8 cellular contexts compared by ENCODE assay signal in the genomic region with DNA sequence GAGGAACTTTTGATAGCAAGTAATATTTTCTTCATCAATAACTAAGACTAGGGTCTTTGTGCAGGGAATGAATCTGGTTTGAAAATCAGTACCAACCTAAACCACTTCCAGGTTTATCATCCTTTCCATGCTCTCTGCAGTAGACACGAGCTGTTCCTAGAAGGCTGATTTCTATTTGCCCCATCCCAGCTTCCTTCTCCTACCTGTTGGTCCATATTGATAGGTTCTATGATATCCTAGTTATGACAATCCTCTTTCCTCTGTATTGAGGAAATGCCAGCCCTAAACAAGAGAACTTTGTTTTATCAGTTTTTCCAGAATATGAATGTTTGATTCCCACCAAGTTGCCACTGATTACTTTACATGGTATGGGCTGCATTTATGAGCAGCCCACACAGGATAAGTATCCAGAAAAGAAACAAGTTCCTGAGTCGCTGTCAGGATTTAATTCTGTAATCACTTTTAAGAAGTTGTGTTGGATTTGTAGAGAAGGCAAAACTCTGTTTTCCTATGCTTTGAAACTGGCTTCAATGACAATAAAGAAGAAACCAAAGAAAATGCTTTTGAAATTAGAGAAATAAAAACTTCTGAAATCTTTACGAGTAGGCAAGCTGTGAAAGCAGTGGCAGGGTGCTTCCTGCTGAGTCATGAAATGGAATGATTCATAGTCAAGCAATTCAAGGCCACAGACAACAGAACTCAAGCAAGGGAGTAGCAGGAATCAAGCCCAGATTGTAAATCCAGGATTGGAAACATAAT. TPM values are rescaled to one million over a fixed set of nuclear protein-coding genes. Genes with fewer than 3 reads are reported as not detected.
A peak's percentile ranks its signal among the peaks of the same experiment; 100 is the strongest.
DNase-seq lines count a peak whose midpoint lies in the region; ATAC-seq, FAIRE-seq and TF ChIP-seq lines count a peak whose summit lies in the region.

No MANE protein-coding gene starts in this region.

- H3K9ac ChIP-seq in fibroblast of lung (ENCODE audit: insufficient read depth, low read length) (no peak overlapping the region), neuronal stem cell (ENCODE audit: low read depth, low read length, poor library complexity) (no peak overlapping the region)

- no peaks in the 10 kb centered on the region for H3K9me3 ChIP-seq in A549
- no peaks in the 10 kb centered on the region for H3K9me3 ChIP-seq in fibroblast of lung (ENCODE audit: control insufficient read depth, insufficient read depth, low read depth, low read length)
- H3K9me3 ChIP-seq in neuronal stem cell (replicated peaks in 1 of 2; ENCODE audit: control insufficient read depth in 2 of 2, insufficient read depth in 1 of 2, low read depth in 1 of 2, low read length in 2 of 2), result no peaks in the 10 kb centered on the region

- TF ChIP-seq POLR2A in A549 (IDR thresholded peaks at IDR 0.05; ENCODE audit: low read length), result no peak

- no peak overlapping the region for H2BK12ac ChIP-seq in neuronal stem cell (ENCODE audit: low read length)

- WGBS in A549 (ENCODE audit: missing lambda C conversion rate), result 14% methylated on average over 3 of the region's 3 CpGs
- no CpG with 5 or more reads among the region's 3 CpGs for WGBS in neuronal stem cell (ENCODE audit: extremely low coverage in 2 of 2, insufficient read length in 2 of 2, insufficient replicate concordance in 1 of 2), 2 donors

- H3K79me1 ChIP-seq in neuronal stem cell (ENCODE audit: low read depth, low read length), result no peaks in the 10 kb centered on the region

- ATAC-seq in A549 (peak; percentile 98), GM18511 (IDR thresholded peaks at IDR 0.05; ENCODE audit: unreplicated experiment) (peak; percentile 72), HG03469 (IDR thresholded peaks at IDR 0.05; ENCODE audit: unreplicated experiment) (peak; percentile 46), GM19324 (IDR thresholded peaks at IDR 0.05; ENCODE audit: low FRiP score, unreplicated experiment) (no peak)

- H3K79me2 ChIP-seq in fibroblast of lung (ENCODE audit: control insufficient read depth, insufficient read depth, low read length), result no peaks in the 10 kb centered on the region

- H4K91ac ChIP-seq in neuronal stem cell (ENCODE audit: low read depth, low read length, poor library complexity), result no peak overlapping the region

- peak; percentile 92 for FAIRE-seq in A549 (lab: Jason Lieb, UNC)
- FAIRE-seq in TTC549 (lab: Jason Lieb, UNC), result peak; percentile 86

- H3K23ac ChIP-seq in neuronal stem cell (ENCODE audit: low read depth, low read length, poor library complexity), result no peak overlapping the region

- no peak overlapping the region for H3K18ac ChIP-seq in neuronal stem cell (ENCODE audit: low read length)

- TF ChIP-seq EP300 in A549 (IDR thresholded peaks at IDR 0.05), result peak in 1 of 2 experiments; percentile 21; a peak in 1 of 5 replicates

- no peak overlapping the region for H3K4ac ChIP-seq in neuronal stem cell (ENCODE audit: low read length)

- 0 out of 5 replicates have a peak, but pooled peaks of 1 of the 2 experiments have one; percentile 22 for TF ChIP-seq RAD21 in A549 (conservative IDR thresholded peaks at IDR 0.05 in 1 of 2, IDR thresholded peaks at IDR 0.05 in 1 of 2)

- no peaks in the 10 kb centered on the region for H4K20me1 ChIP-seq in fibroblast of lung (ENCODE audit: control insufficient read depth, extremely low read depth, insufficient read depth, low read length)

- CTCF ChIA-PET in A549 (lab: Yijun Ruan, JAX), result interaction anchor here (1.2 kb wide), 1 partner anchor 59 kb away, joined by 5 read pairs; no protein-coding TSS in a partner anchor

- DNase-seq in A549 (ENCODE audit: low read depth in 1 of 2, low spot score in 1 of 2) (peak; percentile 75 to 85), fibroblast of lung (ENCODE audit: low read depth in 2 of 2) (peak; percentile 92 to 94), neuronal stem cell (ENCODE audit: low spot score) (no peak), NCI-H146 (lab: John Stamatoyannopoulos, UW) (no peak)

- H2BK15ac ChIP-seq in neuronal stem cell (ENCODE audit: low read length), result no peak overlapping the region

- no peak overlapping the region for H4K8ac ChIP-seq in neuronal stem cell (ENCODE audit: low read depth, low read length)

- no peak overlapping the region for H2AK5ac ChIP-seq in neuronal stem cell (ENCODE audit: low read depth, low read length)

- H2BK5ac ChIP-seq in neuronal stem cell (ENCODE audit: low read length), result no peak overlapping the region

- H3K27ac ChIP-seq in A549 (peak overlapping the region; percentile 90 to 94), fibroblast of lung (ENCODE audit: insufficient read depth, low read length) (peak overlapping the region; percentile 78), neuronal stem cell (replicated peaks; ENCODE audit: low read length) (no peak overlapping the region)

- H3K14ac ChIP-seq in neuronal stem cell (ENCODE audit: low read length), result no peak overlapping the region

- H3K4me3 ChIP-seq in A549 (no peak overlapping the region), fibroblast of lung (replicated peaks in 1 of 4; ENCODE audit: control extremely low read depth in 1 of 4, insufficient read depth in 1 of 4, low read depth in 3 of 4, low read length in 4 of 4) (no peak overlapping the region), neuronal stem cell (ENCODE audit: low read length in 2 of 2) (no peak overlapping the region)

- H3K36me3 ChIP-seq in fibroblast of lung (ENCODE audit: control insufficient read depth, insufficient read depth, low read length), result no peaks in the 10 kb centered on the region
- H3K36me3 ChIP-seq in neuronal stem cell (replicated peaks in 1 of 2; ENCODE audit: control insufficient read depth in 2 of 2, insufficient read depth in 2 of 2, low read length in 2 of 2), result no peaks in the 10 kb centered on the region

- H2BK120ac ChIP-seq in neuronal stem cell (ENCODE audit: low read depth, low read length), result no peak overlapping the region

- TF ChIP-seq CTCF in A549 (IDR thresholded peaks at IDR 0.05), result no peak
- no peak for TF ChIP-seq CTCF in fibroblast of lung (conservative IDR thresholded peaks at IDR 0.05 in 1 of 2, IDR thresholded peaks at IDR 0.05 in 1 of 2; ENCODE audit: low read depth in 1 of 2, low read length in 2 of 2)

- POLR2A ChIA-PET in A549 (lab: Yijun Ruan, JAX), result no interaction called here

- H3K4me2 ChIP-seq in A549 (peak overlapping the region; percentile 73), fibroblast of lung (ENCODE audit: extremely low read depth, insufficient read depth, low read length) (peak overlapping the region; percentile 61), neuronal stem cell (ENCODE audit: insufficient read depth, low read length, poor library complexity, severe bottlenecking) (no peak overlapping the region)

- peaks cover 34% of the 10 kb centered on the region for H3K4me1 ChIP-seq in A549
- H3K4me1 ChIP-seq in fibroblast of lung (ENCODE audit: control insufficient read depth, extremely low read depth, insufficient read depth, low read length), result peaks cover 12% of the 10 kb centered on the region
- H3K4me1 ChIP-seq in neuronal stem cell (ENCODE audit: control insufficient read depth in 2 of 2, insufficient read depth in 1 of 2, low read depth in 1 of 2, low read length in 2 of 2), result peaks cover 0 to 2% of the 10 kb centered on the region in 2 donors

- H3K27me3 ChIP-seq in fibroblast of lung (ENCODE audit: control insufficient read depth, insufficient read depth, low read length) (no peaks in the 10 kb centered on the region), neuronal stem cell (ENCODE audit: control insufficient read depth in 3 of 3, insufficient read depth in 3 of 3, low read depth in 1 of 3, low read length in 3 of 3) (no peaks in the 10 kb centered on the region)

- H2AFZ ChIP-seq in fibroblast of lung (ENCODE audit: low read length) (peak overlapping the region; percentile 65), neuronal stem cell (ENCODE audit: low read length) (peak overlapping the region; percentile 57)

TF ChIP-seq in A549, 52 proteins besides CTCF, POLR2A, EP300 and RAD21 (continues in another document):
- TF ChIP-seq FOSL2 (IDR thresholded peaks at IDR 0.05) (peak; percentile 91), FOSL2 (CRISPR knock-in tag; IDR thresholded peaks at IDR 0.05) (peak; percentile 96), EHMT2 (IDR thresholded peaks at IDR 0.05; ENCODE audit: low read depth) (peak; percentile 7; the same call in 1 of the 2 replicates), MAZ (IDR thresholded peaks at IDR 0.05; ENCODE audit: borderline replicate concordance, low read depth, low read length) (no peak), NFE2L2 (conservative IDR thresholded peaks at IDR 0.05; ENCODE audit: low read length) (peak; percentile 90), MAFK (IDR thresholded peaks at IDR 0.05; ENCODE audit: partially characterized antibody) (peak; percentile 99), GATA3 (IDR thresholded peaks at IDR 0.05; ENCODE audit: borderline replicate concordance) (0 out of 2 replicates have a peak, but pooled peaks have one; percentile 47), CBX8 (IDR thresholded peaks at IDR 0.05) (no peak), MAX (IDR thresholded peaks at IDR 0.05) (peak; percentile 70), JUN (IDR thresholded peaks at IDR 0.05) (peak; percentile 40 to 62; a peak in 2 of 5 replicates), RARB (CRISPR knock-in tag; IDR thresholded peaks at IDR 0.05) (no peak), JUNB (IDR thresholded peaks at IDR 0.05) (peak; percentile 91), HOXB13 (CRISPR knock-in tag; IDR thresholded peaks at IDR 0.05; ENCODE audit: low read depth) (no peak), SMC3 (IDR thresholded peaks at IDR 0.05) (no peak)
- TF ChIP-seq, protein P1, sequence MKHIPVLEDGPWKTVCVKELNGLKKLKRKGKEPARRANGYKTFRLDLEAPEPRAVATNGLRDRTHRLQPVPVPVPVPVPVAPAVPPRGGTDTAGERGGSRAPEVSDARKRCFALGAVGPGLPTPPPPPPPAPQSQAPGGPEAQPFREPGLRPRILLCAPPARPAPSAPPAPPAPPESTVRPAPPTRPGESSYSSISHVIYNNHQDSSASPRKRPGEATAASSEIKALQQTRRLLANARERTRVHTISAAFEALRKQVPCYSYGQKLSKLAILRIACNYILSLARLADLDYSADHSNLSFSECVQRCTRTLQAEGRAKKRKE (CRISPR knock-in tag; IDR thresholded peaks at IDR 0.05; ENCODE audit: low read depth), result no peak

RNA-seq across cellular contexts. Expression of gene TANK, which starts 37.3 kb away (rescaled TPM):
- 75.0 and 76.3 TPM in 2 replicates for polyA plus RNA-seq in A549 (2011; rRNA removed)
- 18.7 and 19.6 TPM in 2 replicates for polyA plus RNA-seq in A549 (2012; cell fraction: cytosol; rRNA removed)
- 8.1 and 15.3 TPM in 2 replicates for polyA plus RNA-seq in A549 (2012; cell fraction: nucleus; rRNA removed)
- 53.9 to 69.8 TPM (median 59.6 TPM) in 3 replicates for polyA plus RNA-seq in A549 (2017; fragmentation: RNase III; extraction: RNeasy Plus Mini Kit Qiagen cat#74134 plus additional on column Dnase treatment)
- polyA minus RNA-seq in A549 (2011; rRNA and poly(A)+ RNA removed), result 25.6 and 30.5 TPM in 2 replicates
- 104 and 113 TPM in 2 replicates for total RNA-seq in fibroblast of lung
- polyA plus RNA-seq in fibroblast of lung, result 66.5 and 96.4 TPM in 2 replicates
- 44.1 and 57.6 TPM in 2 replicates for polyA plus RNA-seq in fibroblast of lung (2012)
- 5.0 and 15.7 TPM in 2 replicates for polyA minus RNA-seq in fibroblast of lung (ENCODE audit: low replicate concordance)
- 19.5 TPM for polyA plus RNA-seq in neuronal stem cell (2013, experiment 1 of 2)
- polyA plus RNA-seq in neuronal stem cell (2013, experiment 2 of 2), result 21.2 TPM

Comparison
In these comparisons a context has a peak if more than half of its experiments do, and no peak if none do; other contexts are left out.
1. DNase-seq: peak in A549 (2 of 2) and fibroblast of lung (2 of 2); none in neuronal stem cell (single experiment) and NCI-H146 (single experiment).